16 cellular contexts compared by ENCODE assay signal in the genomic region with DNA sequence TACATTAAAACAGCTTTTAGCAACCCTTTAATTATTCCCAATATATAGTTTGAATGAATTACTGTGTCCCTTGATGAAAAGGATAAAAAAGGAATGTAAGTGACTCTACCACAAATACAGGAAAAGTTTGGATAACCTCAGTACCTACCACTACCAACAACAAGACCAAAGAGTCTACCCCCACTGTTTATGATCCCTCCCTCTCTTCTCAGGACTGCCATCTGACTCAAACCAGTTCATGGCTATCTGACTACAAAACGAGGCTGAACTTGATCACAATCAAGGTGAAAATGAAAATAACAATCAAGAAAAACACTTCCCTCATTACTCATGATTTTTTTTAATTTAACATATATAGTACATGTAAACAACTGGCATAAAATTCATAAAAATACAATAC.
A peak's percentile ranks its signal among the peaks of the same experiment; 100 is the strongest.
DNase-seq lines count a peak whose midpoint lies in the region; ATAC-seq, FAIRE-seq and TF ChIP-seq lines count a peak whose summit lies in the region.
"Had no signal": no experiment of that assay in that cellular context is flagged by ENCODE, and none has a peak within 500 bp of the region (broad histone marks: within the 10 kb centered on the region; RNA-seq: fewer than 3 reads in every experiment).

No MANE protein-coding gene starts in this region.

- RAD21 ChIA-PET in GM12878 (lab: Charles Lee; ENCODE audit: unreplicated experiment) = interaction anchor here (0.8 to 3.4 kb wide), 9 partner anchors 107 to 608 kb away, joined by 3 to 21 read pairs (median 4); no protein-coding TSS in a partner anchor

- TF ChIP-seq CTCF in CD8-positive, alpha-beta T cell (IDR thresholded peaks at IDR 0.05) = peak; percentile 0
- TF ChIP-seq CTCF in KMS-11 (conservative IDR thresholded peaks at IDR 0.05; ENCODE audit: low read depth, low read length) (no peak), GM12878 (IDR thresholded peaks at IDR 0.05 in 2 of 3, conservative IDR thresholded peaks at IDR 0.05 in 1 of 3; ENCODE audit: control insufficient read depth in 2 of 3, extremely low read depth in 1 of 3, insufficient read depth in 1 of 3, low read depth in 3 of 3, low read length in 3 of 3) (no peak), right lobe of liver (IDR thresholded peaks at IDR 0.05) (no peak)

- no peak for ATAC-seq in CD8-positive, alpha-beta T cell
- ATAC-seq in GM12878 (peak; percentile 51; the same call in 1 of the 3 replicates), HG03159 (IDR thresholded peaks at IDR 0.05; ENCODE audit: unreplicated experiment) (no peak), right lobe of liver (no peak), GM19035 (IDR thresholded peaks at IDR 0.05; ENCODE audit: unreplicated experiment) (no peak)

- H3K9ac ChIP-seq in KMS-11 (no peak overlapping the region), GM12878 (ENCODE audit: control insufficient read depth, insufficient read depth, low read length) (no peak overlapping the region)

- H3K79me2 ChIP-seq in KMS-11 (ENCODE audit: insufficient read depth, low read depth) (no peaks in the 10 kb centered on the region), GM12878 (ENCODE audit: control insufficient read depth, insufficient read depth, low read length) (no peaks in the 10 kb centered on the region)

- no TSS peak for BruUV-seq in GM12878 (replicated peaks; lab: Mats Ljungman, UMichigan)

- H3K4me3 ChIP-seq in CD8-positive, alpha-beta T cell (ENCODE audit: low read depth, low read length) = no peak overlapping the region
- H3K4me3 ChIP-seq in KMS-11 (IDR thresholded peaks at IDR 0.05; ENCODE audit: insufficient read depth, low read depth, low read length) = no peak overlapping the region
- no peak overlapping the region for H3K4me3 ChIP-seq in GM12878
- H3K4me3 ChIP-seq in right lobe of liver = no peak overlapping the region
- H3K4me3 ChIP-seq: HAP-1 had no signal

- CTCF ChIA-PET in CD8-positive, alpha-beta T cell (lab: Charles Lee) = no interaction called here
- CTCF ChIA-PET in GM12878 (lab: Yijun Ruan, JAX) = interaction anchor here (0.9 to 2.7 kb wide), 29 partner anchors 11 to 339 kb away, joined by 3 to 21 read pairs (median 6); no protein-coding TSS in a partner anchor

- no peak for DNase-seq in CD8-positive, alpha-beta T cell
- DNase-seq in GM12891 (ENCODE audit: insufficient read length, low spot score) = no peak
- no peak for DNase-seq in GM12878 (ENCODE audit: low read depth, low spot score)
- DNase-seq in right lobe of liver = no peak
- DNase-seq in NCI-H748 (lab: John Stamatoyannopoulos, UW; ENCODE audit: unreplicated experiment) = no peak
- DNase-seq: DMS153, GOT3 had no signal

- H3K27me3 ChIP-seq in CD8-positive, alpha-beta T cell (ENCODE audit: insufficient read depth, low read length) = no peaks in the 10 kb centered on the region
- H3K27me3 ChIP-seq in KMS-11 (ENCODE audit: insufficient read depth, low read depth) (no peaks in the 10 kb centered on the region), GM12878 (replicated peaks in 1 of 2; ENCODE audit: control insufficient read depth in 2 of 2, insufficient read depth in 2 of 2, low read length in 1 of 2) (no peaks in the 10 kb centered on the region), right lobe of liver (no peaks in the 10 kb centered on the region)

- in situ Hi-C loops in GM12878 (cut with MboI) = no loop called here

- TF ChIP-seq POLR2A in GM12891 (IDR thresholded peaks at IDR 0.05; ENCODE audit: low read depth, low read length) = no peak
- TF ChIP-seq POLR2A in GM12878 (IDR thresholded peaks at IDR 0.05; ENCODE audit: low read depth, low read length) = no peak
- no peak for TF ChIP-seq POLR2A in right lobe of liver (IDR thresholded peaks at IDR 0.05)

- intact Hi-C loops in CD8-positive, alpha-beta T cell (cut with DNase I, micrococcal nuclease) = no loop called here
- intact Hi-C loops in GM12878 (cut with micrococcal nuclease; ENCODE audit: unreplicated experiment) (loop anchor here (2.0 to 5.0 kb wide), 3 partner anchors 109 to 254 kb away; partner anchors contain the start of gene DPY19L1), right lobe of liver (cut with DNase I) (no loop called here)

- H3K9me3 ChIP-seq in CD8-positive, alpha-beta T cell (ENCODE audit: low read length) = no peaks in the 10 kb centered on the region
- H3K9me3 ChIP-seq in GM12878 (replicated peaks; ENCODE audit: control insufficient read depth, insufficient read depth, low read length) (no peaks in the 10 kb centered on the region), right lobe of liver (no peaks in the 10 kb centered on the region)
- H3K9me3 ChIP-seq: Caco-2, HAP-1 had no signal

- no peaks in the 10 kb centered on the region for H3K4me1 ChIP-seq in CD8-positive, alpha-beta T cell (ENCODE audit: insufficient read depth, low read length)
- peaks cover 50% of the 10 kb centered on the region for H3K4me1 ChIP-seq in KMS-11 (ENCODE audit: low read depth, poor library complexity, severe bottlenecking)
- H3K4me1 ChIP-seq in GM12878 (ENCODE audit: control insufficient read depth, insufficient read depth, low read length) = no peaks in the 10 kb centered on the region
- H3K4me1 ChIP-seq in right lobe of liver = no peaks in the 10 kb centered on the region
- H3K4me1 ChIP-seq: Caco-2, HAP-1 had no signal

- H4K20me1 ChIP-seq in KMS-11 (ENCODE audit: insufficient read depth) (no peaks in the 10 kb centered on the region), GM12878 (ENCODE audit: control insufficient read depth, insufficient read depth) (no peaks in the 10 kb centered on the region)

- H3K9me3 Mint-ChIP-seq in CD8-positive, alpha-beta T cell = no peaks in the 10 kb centered on the region
- H3K9me3 Mint-ChIP-seq: HFFc6 had no signal

- POLR2A ChIA-PET in CD8-positive, alpha-beta T cell (lab: Charles Lee) = no interaction called here
- POLR2A ChIA-PET in GM12878 (lab: Charles Lee) = no interaction called here

- H3K4me1 Mint-ChIP-seq in CD8-positive, alpha-beta T cell (ENCODE audit: low read depth) = no peaks in the 10 kb centered on the region
- H3K4me1 Mint-ChIP-seq: CD4-positive, alpha-beta memory T cell had no signal

- no peak overlapping the region for H3K27ac ChIP-seq in CD8-positive, alpha-beta T cell (ENCODE audit: low read depth, low read length)
- peak overlapping the region; percentile 21; the same call in 1 of the 2 replicates for H3K27ac ChIP-seq in KMS-11
- H3K27ac ChIP-seq in GM12878 (ENCODE audit: control insufficient read depth, insufficient read depth) = no peak overlapping the region
- H3K27ac ChIP-seq in right lobe of liver = no peak overlapping the region

- H3K27me3 Mint-ChIP-seq in CD8-positive, alpha-beta T cell (ENCODE audit: low read depth) = no peaks in the 10 kb centered on the region
- H3K27me3 Mint-ChIP-seq: CD4-positive, alpha-beta memory T cell had no signal

- no peak overlapping the region for H3K4me3 Mint-ChIP-seq in CD8-positive, alpha-beta T cell
- H3K4me3 Mint-ChIP-seq: CD4-positive, alpha-beta memory T cell; HFFc6 had no signal

- FAIRE-seq in GM12891 (lab: Jason Lieb, UNC) = peak; percentile 62
- FAIRE-seq in GM12878 (lab: Jason Lieb, UNC) = no peak
- FAIRE-seq: G401.6, H54 had no signal

- peaks cover 11% of the 10 kb centered on the region for H3K36me3 Mint-ChIP-seq in CD8-positive, alpha-beta T cell

- H2AFZ ChIP-seq in KMS-11 (ENCODE audit: low read depth) (no peak overlapping the region), GM12878 (ENCODE audit: control insufficient read depth, low read depth, low read length) (no peak overlapping the region)

- TF ChIP-seq RAD21 in GM12878 (IDR thresholded peaks at IDR 0.05; ENCODE audit: insufficient read depth, low read depth, low read length) = no peak

- no peaks in the 10 kb centered on the region for H3K36me3 ChIP-seq in CD8-positive, alpha-beta T cell (ENCODE audit: insufficient read depth, low read length)
- H3K36me3 ChIP-seq in KMS-11 (ENCODE audit: insufficient read depth) (no peaks in the 10 kb centered on the region), GM12878 (ENCODE audit: control insufficient read depth in 2 of 2, insufficient read depth in 2 of 2, low read length in 1 of 2) (no peaks in the 10 kb centered on the region), right lobe of liver (no peaks in the 10 kb centered on the region)
- H3K36me3 ChIP-seq: HAP-1 had no signal

- peak overlapping the region; percentile 49 for H3K4me2 ChIP-seq in KMS-11
- H3K4me2 ChIP-seq in GM12878 (ENCODE audit: control insufficient read depth, insufficient read depth) = no peak overlapping the region

- SMC1A ChIA-PET in GM12878 (lab: Charles Lee; ENCODE audit: uncharacterized antibody, unreplicated experiment) = interaction anchor here (1.2 to 3.8 kb wide), 7 partner anchors 104 to 253 kb away, joined by 3 to 22 read pairs (median 8); no protein-coding TSS in a partner anchor

- WGBS in GM12878 (ENCODE audit: insufficient coverage, insufficient replicate concordance, low lambda C conversion rate, missing lambda C conversion rate) = 0% methylated on average over 1 of the region's 1 CpG
- 71% methylated on average over 1 of the region's 1 CpG for WGBS in right lobe of liver (ENCODE audit: insufficient coverage, low coverage, low lambda C conversion rate, missing lambda C conversion rate)

- no peak for TF ChIP-seq EP300 in GM12878 (IDR thresholded peaks at IDR 0.05; ENCODE audit: borderline replicate concordance in 1 of 2, control insufficient read depth in 1 of 2, low read depth in 2 of 2, low read length in 2 of 2)

- no peak overlapping the region for H3K27ac Mint-ChIP-seq in CD8-positive, alpha-beta T cell
- H3K27ac Mint-ChIP-seq: HFFc6 had no signal

TF ChIP-seq in GM12891, 5 proteins besides CTCF, POLR2A, EP300 and RAD21:
- TF ChIP-seq TAF1 (IDR thresholded peaks at IDR 0.05; ENCODE audit: low read depth, low read length) (no peak), PAX5 (IDR thresholded peaks at IDR 0.05; ENCODE audit: insufficient read depth, low read length, severe bottlenecking) (no peak), POLR2AphosphoS5 (IDR thresholded peaks at IDR 0.05; ENCODE audit: low read depth, low read length) (no peak), SPI1 (IDR thresholded peaks at IDR 0.05; ENCODE audit: low read depth, low read length) (no peak)

TF ChIP-seq in GM12878, 131 proteins besides CTCF, POLR2A, EP300 and RAD21 (continues in another document):
- no peak for TF ChIP-seq NR2C1 (IDR thresholded peaks at IDR 0.05)
- TF ChIP-seq IKZF1 (conservative IDR thresholded peaks at IDR 0.05) = no peak
- no peak for TF ChIP-seq NBN (IDR thresholded peaks at IDR 0.05)
- TF ChIP-seq BRCA1 (IDR thresholded peaks at IDR 0.05; ENCODE audit: low read depth, low read length) = no peak
- TF ChIP-seq, protein P1, sequence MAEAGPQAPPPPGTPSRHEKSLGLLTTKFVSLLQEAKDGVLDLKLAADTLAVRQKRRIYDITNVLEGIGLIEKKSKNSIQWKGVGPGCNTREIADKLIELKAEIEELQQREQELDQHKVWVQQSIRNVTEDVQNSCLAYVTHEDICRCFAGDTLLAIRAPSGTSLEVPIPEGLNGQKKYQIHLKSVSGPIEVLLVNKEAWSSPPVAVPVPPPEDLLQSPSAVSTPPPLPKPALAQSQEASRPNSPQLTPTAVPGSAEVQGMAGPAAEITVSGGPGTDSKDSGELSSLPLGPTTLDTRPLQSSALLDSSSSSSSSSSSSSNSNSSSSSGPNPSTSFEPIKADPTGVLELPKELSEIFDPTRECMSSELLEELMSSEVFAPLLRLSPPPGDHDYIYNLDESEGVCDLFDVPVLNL (IDR thresholded peaks at IDR 0.05; ENCODE audit: low read depth, low read length) = no peak
- no peak for TF ChIP-seq YY1 (IDR thresholded peaks at IDR 0.05; ENCODE audit: low read depth, low read length)
- TF ChIP-seq SP1 (IDR thresholded peaks at IDR 0.05; ENCODE audit: low read depth, low read length) = no peak
